9 cellular contexts compared by ENCODE assay signal in genomic region chr20:31695849-31696804, GRCh38. TPM values are rescaled to one million over a fixed set of nuclear protein-coding genes. Genes with fewer than 3 reads are reported as not detected.
A peak's percentile ranks its signal among the peaks of the same experiment; 100 is the strongest.
DNase-seq lines count a peak whose midpoint lies in the region; ATAC-seq and TF ChIP-seq lines count a peak whose summit lies in the region.
"Had no signal": no experiment of that assay in that cellular context is flagged by ENCODE, and none has a peak within 500 bp of the region (broad histone marks: within the 10 kb centered on the region; RNA-seq: fewer than 3 reads in every experiment).

No MANE protein-coding gene starts in this region.

- H3K36me3 ChIP-seq in naive thymus-derived CD4-positive, alpha-beta T cell (ENCODE audit: control insufficient read depth in 2 of 3, insufficient read depth in 3 of 3, low read length in 3 of 3): peaks cover 0 to 4% (median 0%) of the 10 kb centered on the region in 3 experiments

- peaks cover 26% of the 10 kb centered on the region in 2 donors for H3K4me1 ChIP-seq in naive thymus-derived CD4-positive, alpha-beta T cell (ENCODE audit: control insufficient read depth in 2 of 2, insufficient read depth in 2 of 2, low read length in 2 of 2)

- peaks cover 40 to 51% of the 10 kb centered on the region in 2 donors for H3K36me3 Mint-ChIP-seq in CD14-positive monocyte
- peaks cover 0 to 26% (median 17%) of the 10 kb centered on the region in 5 donors for H3K36me3 Mint-ChIP-seq in naive thymus-derived CD4-positive, alpha-beta T cell
- peaks cover 2% of the 10 kb centered on the region for H3K36me3 Mint-ChIP-seq in T-helper 17 cell (ENCODE audit: low read depth)

- no peak overlapping the region for H3K27ac ChIP-seq in naive thymus-derived CD4-positive, alpha-beta T cell (ENCODE audit: low read depth, low read length)

- CTCF ChIA-PET in naive thymus-derived CD4-positive, alpha-beta T cell (lab: Charles Lee): interaction anchor here (1.0 to 2.2 kb wide), 2 partner anchors 12 to 28 kb away, joined by 4 to 7 read pairs; no protein-coding TSS in a partner anchor

- H3K4me3 ChIP-seq in naive thymus-derived CD4-positive, alpha-beta T cell (ENCODE audit: low read length): no peak overlapping the region

- no peaks in the 10 kb centered on the region for H3K9me3 Mint-ChIP-seq in CD14-positive monocyte
- peaks cover 0 to 2% (median 0%) of the 10 kb centered on the region in 11 donors for H3K9me3 Mint-ChIP-seq in naive thymus-derived CD4-positive, alpha-beta T cell

- peak; percentile 26 for ATAC-seq in naive thymus-derived CD4-positive, alpha-beta T cell
- ATAC-seq in HG02759 (IDR thresholded peaks at IDR 0.05; ENCODE audit: unreplicated experiment): no peak
- no peak for ATAC-seq in T-helper 17 cell

- peaks cover 0 to 1% (median 0%) of the 10 kb centered on the region in 3 donors for H3K27me3 Mint-ChIP-seq in CD14-positive monocyte (ENCODE audit: low read depth in 3 of 3)
- H3K27me3 Mint-ChIP-seq in naive thymus-derived CD4-positive, alpha-beta T cell: no peaks in the 10 kb centered on the region
- H3K27me3 Mint-ChIP-seq in T-helper 17 cell: no peaks in the 10 kb centered on the region

- intact Hi-C loops in CD14-positive monocyte (cut with micrococcal nuclease): loop anchor here in 1 of 2 donors (2.0 kb wide), 1 partner anchor 27 kb away; the partner anchor contains the start of gene BCL2L1
- intact Hi-C loops in naive thymus-derived CD4-positive, alpha-beta T cell (cut with micrococcal nuclease): no loop called here

- H3K4me1 Mint-ChIP-seq in CD14-positive monocyte (peaks cover 40% of the 10 kb centered on the region), T-helper 17 cell (peaks cover 56% of the 10 kb centered on the region)
- peaks cover 42 to 66% (median 59%) of the 10 kb centered on the region in 7 donors for H3K4me1 Mint-ChIP-seq in naive thymus-derived CD4-positive, alpha-beta T cell

- H3K27ac Mint-ChIP-seq in CD14-positive monocyte: peak overlapping the region in 5 of 7 donors; percentile 20 to 84 (median 74)
- H3K27ac Mint-ChIP-seq in naive thymus-derived CD4-positive, alpha-beta T cell: peak overlapping the region in 8 of 9 donors; percentile 0 to 84 (median 58)
- H3K27ac Mint-ChIP-seq in T-helper 17 cell: no peak overlapping the region

- H3K4me3 Mint-ChIP-seq in CD14-positive monocyte (no peak overlapping the region), T-helper 17 cell (no peak overlapping the region)
- H3K4me3 Mint-ChIP-seq in naive thymus-derived CD4-positive, alpha-beta T cell: no peak overlapping the region

- POLR2A ChIA-PET in naive thymus-derived CD4-positive, alpha-beta T cell (lab: Charles Lee): interaction anchor here (1.1 kb wide), 1 partner anchor 11 kb away, joined by 5 read pairs; no protein-coding TSS in a partner anchor

- H3K27me3 ChIP-seq in naive thymus-derived CD4-positive, alpha-beta T cell (ENCODE audit: control insufficient read depth in 2 of 2, insufficient read depth in 2 of 2, low read length in 2 of 2): no peaks in the 10 kb centered on the region

- TF ChIP-seq CTCF in CD14-positive monocyte (IDR thresholded peaks at IDR 0.05): no peak

- DNase-seq in CD14-positive monocyte (ENCODE audit: low spot score): peak; percentile 66
- peak; percentile 99 for DNase-seq in M059J (ENCODE audit: low read depth)
- peak; percentile 62 for DNase-seq in dermis blood vessel endothelial cell
- no peak for DNase-seq in naive thymus-derived CD4-positive, alpha-beta T cell
- no peak for DNase-seq in iPS-NIHi7 (ENCODE audit: extremely low spot score)
- no peak for DNase-seq in NCI-H69 (lab: John Stamatoyannopoulos, UW)
- no peak for DNase-seq in T-helper 17 cell
- DNase-seq: islet precursor cell had no signal

- no peaks in the 10 kb centered on the region for H3K9me3 ChIP-seq in naive thymus-derived CD4-positive, alpha-beta T cell (ENCODE audit: control insufficient read depth in 2 of 3, low read length in 3 of 3)
- no peaks in the 10 kb centered on the region for H3K9me3 ChIP-seq in T-helper 17 cell (ENCODE audit: control insufficient read depth, low read length, poor library complexity, severe bottlenecking)

RNA-seq across cellular contexts. Expression of gene BCL2L1, which starts 26.5 kb away (rescaled TPM):
- polyA plus RNA-seq in CD14-positive monocyte: 10 to 100 TPM; 12.4 to 14.3 TPM
- total RNA-seq in M059J (2014; rRNA removed; shearing (Covaris generic)): 108 and 117 TPM in 2 replicates
- 46.1 and 62.9 TPM in 2 replicates for total RNA-seq in dermis blood vessel endothelial cell
- total RNA-seq in naive thymus-derived CD4-positive, alpha-beta T cell: 100 to 1,000 TPM in 1 of 5 experiments, 10 to 100 TPM in 4; 15.0 to 111 (median 19.4) TPM
- polyA plus RNA-seq in naive thymus-derived CD4-positive, alpha-beta T cell: 10 to 100 TPM; 11.5 to 12.7 TPM
- total RNA-seq in T-helper 17 cell: 10 to 100 TPM; 35.6 to 59.1 TPM

RNA-seq across cellular contexts. Expression of gene TPX2, which starts 43.0 kb away (rescaled TPM):
- polyA plus RNA-seq in CD14-positive monocyte: under 1 TPM in 1 of 2 donors, not detected in 1; 0.06 TPM
- 204 and 319 TPM in 2 replicates for total RNA-seq in M059J (2014; rRNA removed; shearing (Covaris generic))
- total RNA-seq in dermis blood vessel endothelial cell: 16.5 and 81.7 TPM in 2 replicates
- 10 to 100 TPM in 1 of 5 experiments, under 1 TPM in 4; 0.16 to 84.3 (median 0.43) TPM for total RNA-seq in naive thymus-derived CD4-positive, alpha-beta T cell
- polyA plus RNA-seq in naive thymus-derived CD4-positive, alpha-beta T cell: under 1 TPM in 1 of 2 donors, not detected in 1; 0.09 TPM
- 1 to 10 TPM in 1 of 2 donors, under 1 TPM in 1; 0.57 to 2.0 TPM for total RNA-seq in T-helper 17 cell

RNA-seq across cellular contexts. Expression of gene COX4I2, which starts 58.4 kb away (rescaled TPM):
- polyA plus RNA-seq in CD14-positive monocyte: not detected
- not detected in 2 replicates for total RNA-seq in M059J (2014; rRNA removed; shearing (Covaris generic))
- not detected in 2 replicates for total RNA-seq in dermis blood vessel endothelial cell
- not detected for total RNA-seq in naive thymus-derived CD4-positive, alpha-beta T cell
- polyA plus RNA-seq in naive thymus-derived CD4-positive, alpha-beta T cell: not detected
- not detected for total RNA-seq in T-helper 17 cell

Comparison
In these comparisons a context has a peak if more than half of its experiments do, and no peak if none do; other contexts are left out.
1. DNase-seq: peak in CD14-positive monocyte (single experiment), M059J (single experiment) and dermis blood vessel endothelial cell (single experiment); none in naive thymus-derived CD4-positive, alpha-beta T cell (0 of 9), iPS-NIHi7 (single experiment), NCI-H69 (single experiment) and T-helper 17 cell (0 of 3).